Comparison of ENCODE assay signal across 12 cellular contexts in genomic region chr9:78783743-78784142, GRCh38.
DNase-seq lines count a peak whose midpoint lies in the region; ATAC-seq and TF ChIP-seq lines count a peak whose summit lies in the region.
"Had no signal": no experiment of that assay in that cellular context is flagged by ENCODE, and none has a peak within 500 bp of the region (broad histone marks: within the 10 kb centered on the region; RNA-seq: fewer than 3 reads in every experiment).

No MANE protein-coding gene starts in this region.

- H3K4me3 ChIP-seq in osteoblast (ENCODE audit: insufficient read depth, low read length), result no peak overlapping the region

- H3K4me1 ChIP-seq in osteoblast (ENCODE audit: insufficient read depth, low read length), result peaks cover 21% of the 10 kb centered on the region

- DNase-seq in WTC11 (ENCODE audit: low spot score), result no peak
- DNase-seq in osteoblast (ENCODE audit: insufficient read length, low spot score, missing footprints), result no peak
- no peak for DNase-seq in T1000 (lab: John Stamatoyannopoulos, UW)
- DNase-seq in NCI-H774 (lab: John Stamatoyannopoulos, UW), result no peak
- no peak for DNase-seq in NCI-H748 treated with DMSO at 0.1 percent for 48 hours (lab: John Stamatoyannopoulos, UW)
- DNase-seq: activated CD4-positive, alpha-beta T cell treated with anti-CD3 and anti-CD28 coated beads, Interleukin-2, amount 50 U/mL, for 48 hours; effector CD4-positive, alpha-beta T cell; NCI-H1417 had no signal

- no peak overlapping the region for H3K4me3 Mint-ChIP-seq in WTC11
- H3K4me3 Mint-ChIP-seq: activated naive CD8-positive, alpha-beta T cell; nephron had no signal

- TF ChIP-seq CTCF in WTC11 (IDR thresholded peaks at IDR 0.05) (0 out of 2 replicates have a peak, but pooled peaks have one; percentile 14), osteoblast (IDR thresholded peaks at IDR 0.05; ENCODE audit: extremely low read depth, low read depth, low read length) (peak; percentile 36)

- H3K79me2 ChIP-seq in osteoblast (ENCODE audit: insufficient read depth, low read length), result no peaks in the 10 kb centered on the region

- no peaks in the 10 kb centered on the region for H3K9me3 ChIP-seq in osteoblast (ENCODE audit: low read depth, low read length)

- H3K27me3 ChIP-seq in osteoblast (ENCODE audit: insufficient read depth, low read length), result no peaks in the 10 kb centered on the region

- no peak overlapping the region for H3K4me2 ChIP-seq in osteoblast (ENCODE audit: insufficient read depth, low read length)

- no peak overlapping the region for H3K27ac Mint-ChIP-seq in WTC11
- H3K27ac Mint-ChIP-seq: activated naive CD8-positive, alpha-beta T cell; nephron had no signal

- CTCF ChIA-PET in WTC11 (lab: Charles Lee), result interaction anchor here (0.6 kb wide), 1 partner anchor 52 kb away, joined by 3 read pairs; no protein-coding TSS in a partner anchor

- POLR2A ChIA-PET in WTC11 (lab: Charles Lee), result no interaction called here

- H3K36me3 Mint-ChIP-seq in WTC11, result no peaks in the 10 kb centered on the region
- H3K36me3 Mint-ChIP-seq: activated naive CD8-positive, alpha-beta T cell had no signal

- H3K27me3 Mint-ChIP-seq in WTC11 (ENCODE audit: low read depth), result no peaks in the 10 kb centered on the region

- no peak overlapping the region for H2AFZ ChIP-seq in osteoblast (ENCODE audit: low read length)

- no peaks in the 10 kb centered on the region for H4K20me1 ChIP-seq in osteoblast (ENCODE audit: insufficient read depth, low read length)

- H3K36me3 ChIP-seq in osteoblast (ENCODE audit: insufficient read depth, low read length), result no peaks in the 10 kb centered on the region

- H3K4me1 Mint-ChIP-seq in WTC11, result peaks cover 21% of the 10 kb centered on the region

- no peak overlapping the region for H3K27ac ChIP-seq in osteoblast (ENCODE audit: low read depth, low read length)

- peak; percentile 55 for ATAC-seq in GM18909 (IDR thresholded peaks at IDR 0.05; ENCODE audit: poor library complexity, unreplicated experiment)
- ATAC-seq in HG02981 (IDR thresholded peaks at IDR 0.05; ENCODE audit: unreplicated experiment), result peak; percentile 75
- ATAC-seq in WTC11, result peak; percentile 73

- H3K9me3 Mint-ChIP-seq in WTC11, result peaks cover 3% of the 10 kb centered on the region
- H3K9me3 Mint-ChIP-seq: nephron had no signal

TF ChIP-seq in WTC11, 78 proteins besides CTCF, POLR2A, EP300 and RAD21 (continues in another document):
- TF ChIP-seq NR3C1 (CRISPR knock-in tag; conservative IDR thresholded peaks at IDR 0.05; ENCODE audit: low read depth), result no peak
- no peak for TF ChIP-seq ERG (CRISPR knock-in tag; IDR thresholded peaks at IDR 0.05)
- TF ChIP-seq ZMAT4 (CRISPR knock-in tag; IDR thresholded peaks at IDR 0.05), result no peak
- no peak for TF ChIP-seq ZBTB43 (CRISPR knock-in tag; IDR thresholded peaks at IDR 0.05)
- TF ChIP-seq ZNF671 (CRISPR knock-in tag; IDR thresholded peaks at IDR 0.05), result no peak
- TF ChIP-seq MAX (CRISPR knock-in tag; IDR thresholded peaks at IDR 0.05), result no peak
- TF ChIP-seq AR (CRISPR knock-in tag; IDR thresholded peaks at IDR 0.05), result no peak
- no peak for TF ChIP-seq ELF4 (CRISPR knock-in tag; IDR thresholded peaks at IDR 0.05; ENCODE audit: low read depth)
- no peak for TF ChIP-seq TEAD4 (CRISPR knock-in tag; IDR thresholded peaks at IDR 0.05)
- TF ChIP-seq CBFB (CRISPR knock-in tag; IDR thresholded peaks at IDR 0.05; ENCODE audit: low read depth), result no peak
- TF ChIP-seq ZNF423 (CRISPR knock-in tag; IDR thresholded peaks at IDR 0.05), result no peak
- TF ChIP-seq SP1 (CRISPR knock-in tag; conservative IDR thresholded peaks at IDR 0.05), result no peak
- TF ChIP-seq JUN (CRISPR knock-in tag; IDR thresholded peaks at IDR 0.05), result no peak
- no peak for TF ChIP-seq TCF7 (CRISPR knock-in tag; IDR thresholded peaks at IDR 0.05; ENCODE audit: low read depth)
- no peak for TF ChIP-seq STAT6 (CRISPR knock-in tag; conservative IDR thresholded peaks at IDR 0.05; ENCODE audit: low read depth)
- no peak for TF ChIP-seq E2F4 (CRISPR knock-in tag; IDR thresholded peaks at IDR 0.05; ENCODE audit: borderline replicate concordance, low read depth)
